In genomic region chr12:52366738-52367485, GRCh38 we compare ENCODE assay signal across 1 cellular context.
TF ChIP-seq lines count a peak whose summit lies in the region.

TSS of gene KRT85 (minus strand) at chr12:52367481. CDS start at chr12:52367405, 76 bp downstream.

TF ChIP-seq in H1, 55 proteins besides CTCF, POLR2A, EP300 and RAD21:
- no peak for TF ChIP-seq HDAC2 (IDR thresholded peaks at IDR 0.05; ENCODE audit: borderline replicate concordance in 1 of 2, low read depth in 2 of 2, low read length in 2 of 2)
- no peak for TF ChIP-seq RBBP5 (IDR thresholded peaks at IDR 0.05; ENCODE audit: borderline replicate concordance, low read depth, low read length)
- no peak for TF ChIP-seq CHD2 (IDR thresholded peaks at IDR 0.05; ENCODE audit: low read length)
- no peak for TF ChIP-seq RXRA (IDR thresholded peaks at IDR 0.05; ENCODE audit: insufficient read depth, low read depth, low read length)
- no peak for TF ChIP-seq EGR1 (IDR thresholded peaks at IDR 0.05; ENCODE audit: borderline replicate concordance, low read depth, low read length)
- no peak for TF ChIP-seq ASH2L (IDR thresholded peaks at IDR 0.05; ENCODE audit: low read length)
- no peak for TF ChIP-seq CHD1 (IDR thresholded peaks at IDR 0.05; ENCODE audit: low read depth, low read length)
- TF ChIP-seq GTF2F1 (IDR thresholded peaks at IDR 0.05; ENCODE audit: borderline replicate concordance, low read depth, low read length), result no peak
- TF ChIP-seq SIN3A (conservative IDR thresholded peaks at IDR 0.05 in 1 of 2, IDR thresholded peaks at IDR 0.05 in 1 of 2; ENCODE audit: low read depth in 1 of 2, low read length in 2 of 2), result no peak
- no peak for TF ChIP-seq HDAC6 (IDR thresholded peaks at IDR 0.05; ENCODE audit: low read depth, low read length)
- no peak for TF ChIP-seq TAF1 (IDR thresholded peaks at IDR 0.05; ENCODE audit: low read depth, low read length)
- no peak for TF ChIP-seq NRF1 (IDR thresholded peaks at IDR 0.05; ENCODE audit: low read depth, low read length)
- no peak for TF ChIP-seq NANOG (IDR thresholded peaks at IDR 0.05; ENCODE audit: insufficient read depth, low read depth, low read length, poor library complexity, severe bottlenecking)
- TF ChIP-seq TEAD4 (IDR thresholded peaks at IDR 0.05; ENCODE audit: low read depth, low read length), result no peak
- TF ChIP-seq RNF2 (IDR thresholded peaks at IDR 0.05; ENCODE audit: borderline replicate concordance, low read depth, low read length, missing control alignments, poor library complexity, severe bottlenecking), result no peak
- no peak for TF ChIP-seq SIX5 (IDR thresholded peaks at IDR 0.05; ENCODE audit: low read depth, low read length)
- TF ChIP-seq CBX5 (IDR thresholded peaks at IDR 0.05; ENCODE audit: low read depth, low read length), result no peak
- no peak for TF ChIP-seq KDM1A (IDR thresholded peaks at IDR 0.05; ENCODE audit: borderline replicate concordance, low read length)
- no peak for TF ChIP-seq RFX5 (IDR thresholded peaks at IDR 0.05; ENCODE audit: borderline replicate concordance, low read depth, low read length)
- TF ChIP-seq PHF8 (conservative IDR thresholded peaks at IDR 0.05; ENCODE audit: low read depth, low read length), result no peak
